In the genomic region with DNA sequence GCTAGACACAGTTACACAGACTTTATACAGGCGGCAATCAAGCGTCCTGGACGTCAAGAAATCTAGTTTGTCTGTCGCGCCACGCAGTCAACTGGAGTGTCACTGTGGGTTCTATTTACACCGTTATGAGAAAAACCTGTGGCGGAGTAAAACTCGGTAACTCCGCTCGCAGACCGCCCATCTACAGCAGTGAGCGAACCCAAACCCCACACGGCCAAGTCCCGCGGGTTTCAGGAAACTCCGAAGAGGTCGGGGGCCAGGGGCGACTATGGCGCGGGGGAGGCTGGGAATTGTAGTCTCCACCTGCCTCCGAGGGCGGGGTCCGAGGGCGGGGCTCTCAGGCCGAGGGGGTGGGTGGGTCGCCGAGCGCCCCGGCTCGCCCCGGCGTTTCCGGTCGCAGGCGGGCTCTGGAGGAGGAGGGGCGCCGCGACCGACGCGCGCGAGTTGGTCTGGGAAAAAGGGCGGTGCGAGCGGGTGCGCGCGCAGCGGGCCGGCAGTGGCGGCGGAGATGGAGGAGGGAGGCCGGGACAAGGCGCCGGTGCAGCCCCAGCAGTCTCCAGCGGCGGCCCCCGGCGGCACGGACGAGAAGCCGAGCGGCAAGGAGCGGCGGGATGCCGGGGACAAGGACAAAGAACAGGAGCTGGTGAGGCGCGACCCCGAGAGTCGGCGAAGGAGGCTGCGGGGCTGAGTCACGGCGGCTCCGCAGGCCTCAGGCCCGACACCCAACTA, we compare ENCODE assay signal across 1 cellular context.
TF ChIP-seq lines count a peak whose summit lies in the region.

A gene (plus strand): TSS at position 483 of the 729 bp plus-strand sequence. CDS start 26 bp downstream, at position 509.

TF ChIP-seq in K562, 482 proteins besides CTCF, POLR2A, EP300 and RAD21 (continued from another document and continues in another):
- TF ChIP-seq, protein P1, sequence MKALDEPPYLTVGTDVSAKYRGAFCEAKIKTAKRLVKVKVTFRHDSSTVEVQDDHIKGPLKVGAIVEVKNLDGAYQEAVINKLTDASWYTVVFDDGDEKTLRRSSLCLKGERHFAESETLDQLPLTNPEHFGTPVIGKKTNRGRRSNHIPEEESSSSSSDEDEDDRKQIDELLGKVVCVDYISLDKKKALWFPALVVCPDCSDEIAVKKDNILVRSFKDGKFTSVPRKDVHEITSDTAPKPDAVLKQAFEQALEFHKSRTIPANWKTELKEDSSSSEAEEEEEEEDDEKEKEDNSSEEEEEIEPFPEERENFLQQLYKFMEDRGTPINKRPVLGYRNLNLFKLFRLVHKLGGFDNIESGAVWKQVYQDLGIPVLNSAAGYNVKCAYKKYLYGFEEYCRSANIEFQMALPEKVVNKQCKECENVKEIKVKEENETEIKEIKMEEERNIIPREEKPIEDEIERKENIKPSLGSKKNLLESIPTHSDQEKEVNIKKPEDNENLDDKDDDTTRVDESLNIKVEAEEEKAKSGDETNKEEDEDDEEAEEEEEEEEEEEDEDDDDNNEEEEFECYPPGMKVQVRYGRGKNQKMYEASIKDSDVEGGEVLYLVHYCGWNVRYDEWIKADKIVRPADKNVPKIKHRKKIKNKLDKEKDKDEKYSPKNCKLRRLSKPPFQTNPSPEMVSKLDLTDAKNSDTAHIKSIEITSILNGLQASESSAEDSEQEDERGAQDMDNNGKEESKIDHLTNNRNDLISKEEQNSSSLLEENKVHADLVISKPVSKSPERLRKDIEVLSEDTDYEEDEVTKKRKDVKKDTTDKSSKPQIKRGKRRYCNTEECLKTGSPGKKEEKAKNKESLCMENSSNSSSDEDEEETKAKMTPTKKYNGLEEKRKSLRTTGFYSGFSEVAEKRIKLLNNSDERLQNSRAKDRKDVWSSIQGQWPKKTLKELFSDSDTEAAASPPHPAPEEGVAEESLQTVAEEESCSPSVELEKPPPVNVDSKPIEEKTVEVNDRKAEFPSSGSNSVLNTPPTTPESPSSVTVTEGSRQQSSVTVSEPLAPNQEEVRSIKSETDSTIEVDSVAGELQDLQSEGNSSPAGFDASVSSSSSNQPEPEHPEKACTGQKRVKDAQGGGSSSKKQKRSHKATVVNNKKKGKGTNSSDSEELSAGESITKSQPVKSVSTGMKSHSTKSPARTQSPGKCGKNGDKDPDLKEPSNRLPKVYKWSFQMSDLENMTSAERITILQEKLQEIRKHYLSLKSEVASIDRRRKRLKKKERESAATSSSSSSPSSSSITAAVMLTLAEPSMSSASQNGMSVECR (CRISPR knock-in tag; IDR thresholded peaks at IDR 0.05), result no peak
- TF ChIP-seq, protein P2, sequence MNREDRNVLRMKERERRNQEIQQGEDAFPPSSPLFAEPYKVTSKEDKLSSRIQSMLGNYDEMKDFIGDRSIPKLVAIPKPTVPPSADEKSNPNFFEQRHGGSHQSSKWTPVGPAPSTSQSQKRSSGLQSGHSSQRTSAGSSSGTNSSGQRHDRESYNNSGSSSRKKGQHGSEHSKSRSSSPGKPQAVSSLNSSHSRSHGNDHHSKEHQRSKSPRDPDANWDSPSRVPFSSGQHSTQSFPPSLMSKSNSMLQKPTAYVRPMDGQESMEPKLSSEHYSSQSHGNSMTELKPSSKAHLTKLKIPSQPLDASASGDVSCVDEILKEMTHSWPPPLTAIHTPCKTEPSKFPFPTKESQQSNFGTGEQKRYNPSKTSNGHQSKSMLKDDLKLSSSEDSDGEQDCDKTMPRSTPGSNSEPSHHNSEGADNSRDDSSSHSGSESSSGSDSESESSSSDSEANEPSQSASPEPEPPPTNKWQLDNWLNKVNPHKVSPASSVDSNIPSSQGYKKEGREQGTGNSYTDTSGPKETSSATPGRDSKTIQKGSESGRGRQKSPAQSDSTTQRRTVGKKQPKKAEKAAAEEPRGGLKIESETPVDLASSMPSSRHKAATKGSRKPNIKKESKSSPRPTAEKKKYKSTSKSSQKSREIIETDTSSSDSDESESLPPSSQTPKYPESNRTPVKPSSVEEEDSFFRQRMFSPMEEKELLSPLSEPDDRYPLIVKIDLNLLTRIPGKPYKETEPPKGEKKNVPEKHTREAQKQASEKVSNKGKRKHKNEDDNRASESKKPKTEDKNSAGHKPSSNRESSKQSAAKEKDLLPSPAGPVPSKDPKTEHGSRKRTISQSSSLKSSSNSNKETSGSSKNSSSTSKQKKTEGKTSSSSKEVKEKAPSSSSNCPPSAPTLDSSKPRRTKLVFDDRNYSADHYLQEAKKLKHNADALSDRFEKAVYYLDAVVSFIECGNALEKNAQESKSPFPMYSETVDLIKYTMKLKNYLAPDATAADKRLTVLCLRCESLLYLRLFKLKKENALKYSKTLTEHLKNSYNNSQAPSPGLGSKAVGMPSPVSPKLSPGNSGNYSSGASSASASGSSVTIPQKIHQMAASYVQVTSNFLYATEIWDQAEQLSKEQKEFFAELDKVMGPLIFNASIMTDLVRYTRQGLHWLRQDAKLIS (CRISPR knock-in tag; IDR thresholded peaks at IDR 0.05), result peak; percentile 79; the same call in 1 of the 2 replicates
- peak; percentile 58 for TF ChIP-seq MBD2 (IDR thresholded peaks at IDR 0.05; ENCODE audit: borderline replicate concordance, low read depth)
- TF ChIP-seq ZNF57 (CRISPR knock-in tag; IDR thresholded peaks at IDR 0.05), result no peak
- TF ChIP-seq, protein P3, sequence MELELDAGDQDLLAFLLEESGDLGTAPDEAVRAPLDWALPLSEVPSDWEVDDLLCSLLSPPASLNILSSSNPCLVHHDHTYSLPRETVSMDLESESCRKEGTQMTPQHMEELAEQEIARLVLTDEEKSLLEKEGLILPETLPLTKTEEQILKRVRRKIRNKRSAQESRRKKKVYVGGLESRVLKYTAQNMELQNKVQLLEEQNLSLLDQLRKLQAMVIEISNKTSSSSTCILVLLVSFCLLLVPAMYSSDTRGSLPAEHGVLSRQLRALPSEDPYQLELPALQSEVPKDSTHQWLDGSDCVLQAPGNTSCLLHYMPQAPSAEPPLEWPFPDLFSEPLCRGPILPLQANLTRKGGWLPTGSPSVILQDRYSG (tag; conservative IDR thresholded peaks at IDR 0.05; ENCODE audit: low read depth), result no peak
- TF ChIP-seq, protein P4, sequence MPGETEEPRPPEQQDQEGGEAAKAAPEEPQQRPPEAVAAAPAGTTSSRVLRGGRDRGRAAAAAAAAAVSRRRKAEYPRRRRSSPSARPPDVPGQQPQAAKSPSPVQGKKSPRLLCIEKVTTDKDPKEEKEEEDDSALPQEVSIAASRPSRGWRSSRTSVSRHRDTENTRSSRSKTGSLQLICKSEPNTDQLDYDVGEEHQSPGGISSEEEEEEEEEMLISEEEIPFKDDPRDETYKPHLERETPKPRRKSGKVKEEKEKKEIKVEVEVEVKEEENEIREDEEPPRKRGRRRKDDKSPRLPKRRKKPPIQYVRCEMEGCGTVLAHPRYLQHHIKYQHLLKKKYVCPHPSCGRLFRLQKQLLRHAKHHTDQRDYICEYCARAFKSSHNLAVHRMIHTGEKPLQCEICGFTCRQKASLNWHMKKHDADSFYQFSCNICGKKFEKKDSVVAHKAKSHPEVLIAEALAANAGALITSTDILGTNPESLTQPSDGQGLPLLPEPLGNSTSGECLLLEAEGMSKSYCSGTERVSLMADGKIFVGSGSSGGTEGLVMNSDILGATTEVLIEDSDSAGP (CRISPR knock-in tag; IDR thresholded peaks at IDR 0.05), result no peak
- peak; percentile 57 to 67; a peak in 2 of 4 replicates for TF ChIP-seq FOXK2 (conservative IDR thresholded peaks at IDR 0.05 in 1 of 2, IDR thresholded peaks at IDR 0.05 in 1 of 2; ENCODE audit: low read depth in 2 of 2)
- TF ChIP-seq, protein P5, sequence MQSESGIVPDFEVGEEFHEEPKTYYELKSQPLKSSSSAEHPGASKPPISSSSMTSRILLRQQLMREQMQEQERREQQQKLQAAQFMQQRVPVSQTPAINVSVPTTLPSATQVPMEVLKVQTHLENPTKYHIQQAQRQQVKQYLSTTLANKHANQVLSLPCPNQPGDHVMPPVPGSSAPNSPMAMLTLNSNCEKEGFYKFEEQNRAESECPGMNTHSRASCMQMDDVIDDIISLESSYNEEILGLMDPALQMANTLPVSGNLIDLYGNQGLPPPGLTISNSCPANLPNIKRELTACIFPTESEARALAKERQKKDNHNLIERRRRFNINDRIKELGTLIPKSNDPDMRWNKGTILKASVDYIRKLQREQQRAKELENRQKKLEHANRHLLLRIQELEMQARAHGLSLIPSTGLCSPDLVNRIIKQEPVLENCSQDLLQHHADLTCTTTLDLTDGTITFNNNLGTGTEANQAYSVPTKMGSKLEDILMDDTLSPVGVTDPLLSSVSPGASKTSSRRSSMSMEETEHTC (IDR thresholded peaks at IDR 0.05), result no peak
- TF ChIP-seq BDP1 (IDR thresholded peaks at IDR 0.05; ENCODE audit: insufficient read depth, insufficient read length), result no peak
- TF ChIP-seq, protein P6, sequence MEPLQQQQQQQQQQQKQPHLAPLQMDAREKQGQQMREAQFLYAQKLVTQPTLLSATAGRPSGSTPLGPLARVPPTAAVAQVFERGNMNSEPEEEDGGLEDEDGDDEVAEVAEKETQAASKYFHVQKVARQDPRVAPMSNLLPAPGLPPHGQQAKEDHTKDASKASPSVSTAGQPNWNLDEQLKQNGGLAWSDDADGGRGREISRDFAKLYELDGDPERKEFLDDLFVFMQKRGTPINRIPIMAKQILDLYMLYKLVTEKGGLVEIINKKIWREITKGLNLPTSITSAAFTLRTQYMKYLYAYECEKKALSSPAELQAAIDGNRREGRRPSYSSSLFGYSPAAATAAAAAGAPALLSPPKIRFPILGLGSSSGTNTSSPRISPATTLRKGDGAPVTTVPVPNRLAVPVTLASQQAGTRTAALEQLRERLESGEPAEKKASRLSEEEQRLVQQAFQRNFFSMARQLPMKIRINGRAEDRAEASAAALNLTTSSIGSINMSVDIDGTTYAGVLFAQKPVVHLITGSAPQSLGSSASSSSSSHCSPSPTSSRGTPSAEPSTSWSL (CRISPR knock-in tag; IDR thresholded peaks at IDR 0.05; ENCODE audit: borderline replicate concordance), result no peak
- TF ChIP-seq, protein P7, sequence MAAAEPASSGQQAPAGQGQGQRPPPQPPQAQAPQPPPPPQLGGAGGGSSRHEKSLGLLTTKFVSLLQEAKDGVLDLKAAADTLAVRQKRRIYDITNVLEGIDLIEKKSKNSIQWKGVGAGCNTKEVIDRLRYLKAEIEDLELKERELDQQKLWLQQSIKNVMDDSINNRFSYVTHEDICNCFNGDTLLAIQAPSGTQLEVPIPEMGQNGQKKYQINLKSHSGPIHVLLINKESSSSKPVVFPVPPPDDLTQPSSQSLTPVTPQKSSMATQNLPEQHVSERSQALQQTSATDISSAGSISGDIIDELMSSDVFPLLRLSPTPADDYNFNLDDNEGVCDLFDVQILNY (CRISPR knock-in tag; IDR thresholded peaks at IDR 0.05), result 0 out of 2 replicates have a peak, but pooled peaks have one; percentile 58
- TF ChIP-seq C11orf30 (IDR thresholded peaks at IDR 0.05; ENCODE audit: low read depth), result peak; percentile 61
- TF ChIP-seq, protein P8, sequence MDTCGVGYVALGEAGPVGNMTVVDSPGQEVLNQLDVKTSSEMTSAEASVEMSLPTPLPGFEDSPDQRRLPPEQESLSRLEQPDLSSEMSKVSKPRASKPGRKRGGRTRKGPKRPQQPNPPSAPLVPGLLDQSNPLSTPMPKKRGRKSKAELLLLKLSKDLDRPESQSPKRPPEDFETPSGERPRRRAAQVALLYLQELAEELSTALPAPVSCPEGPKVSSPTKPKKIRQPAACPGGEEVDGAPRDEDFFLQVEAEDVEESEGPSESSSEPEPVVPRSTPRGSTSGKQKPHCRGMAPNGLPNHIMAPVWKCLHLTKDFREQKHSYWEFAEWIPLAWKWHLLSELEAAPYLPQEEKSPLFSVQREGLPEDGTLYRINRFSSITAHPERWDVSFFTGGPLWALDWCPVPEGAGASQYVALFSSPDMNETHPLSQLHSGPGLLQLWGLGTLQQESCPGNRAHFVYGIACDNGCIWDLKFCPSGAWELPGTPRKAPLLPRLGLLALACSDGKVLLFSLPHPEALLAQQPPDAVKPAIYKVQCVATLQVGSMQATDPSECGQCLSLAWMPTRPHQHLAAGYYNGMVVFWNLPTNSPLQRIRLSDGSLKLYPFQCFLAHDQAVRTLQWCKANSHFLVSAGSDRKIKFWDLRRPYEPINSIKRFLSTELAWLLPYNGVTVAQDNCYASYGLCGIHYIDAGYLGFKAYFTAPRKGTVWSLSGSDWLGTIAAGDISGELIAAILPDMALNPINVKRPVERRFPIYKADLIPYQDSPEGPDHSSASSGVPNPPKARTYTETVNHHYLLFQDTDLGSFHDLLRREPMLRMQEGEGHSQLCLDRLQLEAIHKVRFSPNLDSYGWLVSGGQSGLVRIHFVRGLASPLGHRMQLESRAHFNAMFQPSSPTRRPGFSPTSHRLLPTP (IDR thresholded peaks at IDR 0.05; ENCODE audit: borderline replicate concordance, extremely low read depth, insufficient read length), result no peak
- TF ChIP-seq MCM7 (IDR thresholded peaks at IDR 0.05), result no peak
- TF ChIP-seq NR2C1 (IDR thresholded peaks at IDR 0.05), result peak; percentile 95
- peak; percentile 98 for TF ChIP-seq NR2C1 (tag; IDR thresholded peaks at IDR 0.05)
- no peak for TF ChIP-seq MAFG (tag; conservative IDR thresholded peaks at IDR 0.05)
- TF ChIP-seq, protein P9, sequence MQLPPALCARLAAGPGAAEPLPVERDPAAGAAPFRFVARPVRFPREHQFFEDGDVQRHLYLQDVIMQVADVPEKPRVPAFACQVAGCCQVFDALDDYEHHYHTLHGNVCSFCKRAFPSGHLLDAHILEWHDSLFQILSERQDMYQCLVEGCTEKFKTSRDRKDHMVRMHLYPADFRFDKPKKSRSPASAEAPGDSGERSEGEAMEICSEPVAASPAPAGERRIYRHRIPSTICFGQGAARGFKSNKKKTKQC (CRISPR knock-in tag; IDR thresholded peaks at IDR 0.05), result no peak; the same call in 1 of the 2 replicates
- TF ChIP-seq, protein P10, sequence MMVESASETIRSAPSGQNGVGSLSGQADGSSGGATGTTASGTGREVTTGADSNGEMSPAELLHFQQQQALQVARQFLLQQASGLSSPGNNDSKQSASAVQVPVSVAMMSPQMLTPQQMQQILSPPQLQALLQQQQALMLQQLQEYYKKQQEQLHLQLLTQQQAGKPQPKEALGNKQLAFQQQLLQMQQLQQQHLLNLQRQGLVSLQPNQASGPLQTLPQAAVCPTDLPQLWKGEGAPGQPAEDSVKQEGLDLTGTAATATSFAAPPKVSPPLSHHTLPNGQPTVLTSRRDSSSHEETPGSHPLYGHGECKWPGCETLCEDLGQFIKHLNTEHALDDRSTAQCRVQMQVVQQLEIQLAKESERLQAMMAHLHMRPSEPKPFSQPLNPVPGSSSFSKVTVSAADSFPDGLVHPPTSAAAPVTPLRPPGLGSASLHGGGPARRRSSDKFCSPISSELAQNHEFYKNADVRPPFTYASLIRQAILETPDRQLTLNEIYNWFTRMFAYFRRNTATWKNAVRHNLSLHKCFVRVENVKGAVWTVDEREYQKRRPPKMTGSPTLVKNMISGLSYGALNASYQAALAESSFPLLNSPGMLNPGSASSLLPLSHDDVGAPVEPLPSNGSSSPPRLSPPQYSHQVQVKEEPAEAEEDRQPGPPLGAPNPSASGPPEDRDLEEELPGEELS (CRISPR knock-in tag; IDR thresholded peaks at IDR 0.05; ENCODE audit: borderline replicate concordance), result no peak
